22 cellular contexts compared by ENCODE assay signal in genomic region chr10:86889997-86890396, GRCh38.
"Had no signal": no experiment of that assay in that cellular context is flagged by ENCODE, and none has a peak within 500 bp of the region (broad histone marks: within the 10 kb centered on the region; RNA-seq: fewer than 3 reads in every experiment).

No MANE protein-coding gene starts in this region.

- ATAC-seq: effector memory CD8-positive, alpha-beta T cell; gastroesophageal sphincter; left colon; naive thymus-derived CD8-positive, alpha-beta T cell had no signal

- H3K27ac ChIP-seq: epithelial cell of prostate, hepatocyte, neutrophil had no signal

- H3K27ac Mint-ChIP-seq: dendritic cell treated with granulocyte-macrophage colony-stimulating factor and Interleukin-4, amounts not matched to agents 40 ng/mL and 50 ng/mL, for 4 days; type B pancreatic cell had no signal

- H3K4me3 Mint-ChIP-seq: dendritic cell treated with granulocyte-macrophage colony-stimulating factor and Interleukin-4, amounts not matched to agents 40 ng/mL and 50 ng/mL, for 4 days; effector memory CD8-positive, alpha-beta T cell; naive thymus-derived CD8-positive, alpha-beta T cell; type B pancreatic cell had no signal

- H3K4me3 ChIP-seq: esophagus squamous epithelium, gastroesophageal sphincter, hepatocyte, stomach had no signal

- H2AFZ ChIP-seq: hepatocyte had no signal

- H3K9me3 Mint-ChIP-seq: dendritic cell treated with granulocyte-macrophage colony-stimulating factor and Interleukin-4, amounts not matched to agents 40 ng/mL and 50 ng/mL, for 4 days; effector memory CD8-positive, alpha-beta T cell; naive thymus-derived CD8-positive, alpha-beta T cell; type B pancreatic cell had no signal

- FAIRE-seq: colon, small intestine, urothelium cell line had no signal

- H3K4me2 ChIP-seq: hepatocyte had no signal

- DNase-seq: effector memory CD8-positive, alpha-beta T cell; esophagus squamous epithelium; foreskin fibroblast; glutamatergic neuron; left colon; mammary epithelial cell; naive thymus-derived CD8-positive, alpha-beta T cell; posterior cingulate gyrus; right cardiac atrium; small intestine; stimulated activated CD4-positive, alpha-beta T cell treated with anti-CD3 and anti-CD28 coated beads, Interleukin-12 subunit alpha, Interleukin-12 subunit beta, amount 100 ng/mL, for 4 hours; stimulated activated naive CD4-positive, alpha-beta T cell; stomach; substantia nigra had no signal

- H3K9me3 ChIP-seq: esophagus squamous epithelium, gastroesophageal sphincter, neutrophil, stomach had no signal

- H3K36me3 ChIP-seq: neutrophil had no signal

- H3K27me3 Mint-ChIP-seq: dendritic cell treated with granulocyte-macrophage colony-stimulating factor and Interleukin-4, amounts not matched to agents 40 ng/mL and 50 ng/mL, for 4 days; effector memory CD8-positive, alpha-beta T cell; naive thymus-derived CD8-positive, alpha-beta T cell; type B pancreatic cell had no signal

- H3K27me3 ChIP-seq: esophagus squamous epithelium, gastroesophageal sphincter, hepatocyte, neutrophil, stomach had no signal
